ENCODE assay signal across 25 cellular contexts in genomic region chr2:181063696-181064095, GRCh38.
DNase-seq lines count a peak whose midpoint lies in the region; ATAC-seq and TF ChIP-seq lines count a peak whose summit lies in the region.
"Had no signal": no experiment of that assay in that cellular context is flagged by ENCODE, and none has a peak within 500 bp of the region (broad histone marks: within the 10 kb centered on the region; RNA-seq: fewer than 3 reads in every experiment).

No MANE protein-coding gene starts in this region.

- WGBS in mesenchymal stem cell, result 98% methylated on average over 1 of the region's 1 CpG

- H3K4me3 Mint-ChIP-seq in GM23338 (no peak overlapping the region), glutamatergic neuron (ENCODE audit: unreplicated experiment) (no peak overlapping the region)
- H3K4me3 Mint-ChIP-seq: B cell; CD8-positive, alpha-beta T cell; HFFc6; T-cell had no signal

- H3K18ac ChIP-seq in mesenchymal stem cell (ENCODE audit: low read depth in 1 of 2, low read length in 2 of 2), result no peak overlapping the region

- no peak overlapping the region for H3K4me2 ChIP-seq in GM23338
- no peak overlapping the region for H3K4me2 ChIP-seq in mesenchymal stem cell (ENCODE audit: low read length, poor library complexity, severe bottlenecking)
- H3K4me2 ChIP-seq: PC-9 had no signal

- peaks cover 35% of the 10 kb centered on the region for H3K79me2 ChIP-seq in GM23338 (replicated peaks; ENCODE audit: insufficient read depth)

- no peaks in the 10 kb centered on the region; the same call in 1 of the 2 replicates for H3K36me3 ChIP-seq in GM23338 (ENCODE audit: insufficient read depth)
- peaks cover 0 to 62% of the 10 kb centered on the region in 2 experiments for H3K36me3 ChIP-seq in mesenchymal stem cell (ENCODE audit: control insufficient read depth in 1 of 2, insufficient read depth in 2 of 2, low read depth in 1 of 2, low read length in 2 of 2)

- no peak overlapping the region for H4K91ac ChIP-seq in mesenchymal stem cell (ENCODE audit: low read length)

- H3K9me3 ChIP-seq in mesenchymal stem cell (ENCODE audit: control insufficient read depth, low read length), result no peaks in the 10 kb centered on the region
- H3K9me3 ChIP-seq: HAP-1, SJSA1 had no signal

- DNase-seq in GM23338 (ENCODE audit: low spot score), result no peak
- peak; percentile 26 for DNase-seq in RPMI7951 (ENCODE audit: low read depth)
- no peak for DNase-seq in glutamatergic neuron
- no peak for DNase-seq in NCI-H526 (lab: John Stamatoyannopoulos, UW)
- no peak for DNase-seq in mesenchymal stem cell
- DNase-seq: CD8-positive, alpha-beta T cell; DND-41; GM23248; HFFc6; MV-4-11; NCI-H1105; NCI-H1436 treated with DMSO at 0.1 percent for 48 hours; NCI-H187 treated with DMSO at 0.1 percent for 48 hours; NCI-H2171 treated with DMSO at 0.1 percent for 48 hours; NCI-H524 treated with DMSO at 0.1 percent for 48 hours; PC-9; Right ventricle myocardium superior; RPMI8226; T-cell had no signal

- TF ChIP-seq CTCF in GM23338 (conservative IDR thresholded peaks at IDR 0.05; ENCODE audit: low read depth in 2 of 2) (no peak), glutamatergic neuron (IDR thresholded peaks at IDR 0.05; ENCODE audit: partially characterized antibody, unreplicated experiment) (no peak)

- H2AFZ ChIP-seq in GM23338 (no peak overlapping the region), mesenchymal stem cell (ENCODE audit: low read depth, low read length) (no peak overlapping the region)
- H2AFZ ChIP-seq: GM23248, PC-9 had no signal

- peaks cover 4% of the 10 kb centered on the region; the same call in 1 of the 3 replicates for H3K36me3 Mint-ChIP-seq in GM23338 (ENCODE audit: low read depth)
- no peaks in the 10 kb centered on the region for H3K36me3 Mint-ChIP-seq in glutamatergic neuron (ENCODE audit: unreplicated experiment)

- no peak overlapping the region for H3K14ac ChIP-seq in mesenchymal stem cell (ENCODE audit: low read length in 2 of 2)

- peaks cover 6% of the 10 kb centered on the region for H3K79me1 ChIP-seq in mesenchymal stem cell (replicated peaks; ENCODE audit: low read length, poor library complexity, severe bottlenecking)

- H3F3A ChIP-seq in GM23338 (replicated peaks; ENCODE audit: low read depth), result no peaks in the 10 kb centered on the region

- H3K23ac ChIP-seq in mesenchymal stem cell (ENCODE audit: low read length in 2 of 2), result no peak overlapping the region

- H3K9me2 ChIP-seq in GM23338 (ENCODE audit: insufficient read depth), result no peaks in the 10 kb centered on the region

- peaks cover 7% of the 10 kb centered on the region; the same call in 1 of the 2 replicates for H3K4me1 ChIP-seq in GM23338 (ENCODE audit: insufficient read depth)
- H3K4me1 ChIP-seq in mesenchymal stem cell (ENCODE audit: control insufficient read depth, insufficient read depth, low read depth, low read length), result no peaks in the 10 kb centered on the region
- H3K4me1 ChIP-seq: HAP-1, SJSA1 had no signal

- no peaks in the 10 kb centered on the region for H3K27me3 Mint-ChIP-seq in GM23338 (ENCODE audit: insufficient read depth, low read depth, poor library complexity)
- H3K27me3 Mint-ChIP-seq in glutamatergic neuron (ENCODE audit: unreplicated experiment), result no peaks in the 10 kb centered on the region
- H3K27me3 Mint-ChIP-seq: B cell, T-cell had no signal

- H3K27ac ChIP-seq in GM23338 (ENCODE audit: low read depth) (no peak overlapping the region), mesenchymal stem cell (ENCODE audit: low read length, poor library complexity, severe bottlenecking) (no peak overlapping the region)
- H3K27ac ChIP-seq: C4-2B, GM23248, PC-9, SJSA1 had no signal

- H3K27me3 ChIP-seq in GM23338 (ENCODE audit: insufficient read depth) (no peaks in the 10 kb centered on the region), mesenchymal stem cell (ENCODE audit: control insufficient read depth in 1 of 2, insufficient read depth in 1 of 2, low read length in 2 of 2) (no peaks in the 10 kb centered on the region)
- H3K27me3 ChIP-seq: SJSA1 had no signal

- H3K4me1 Mint-ChIP-seq in GM23338 (peaks cover 19% of the 10 kb centered on the region; the same call in 2 of the 3 replicates), glutamatergic neuron (ENCODE audit: low read depth, unreplicated experiment) (peaks cover 10% of the 10 kb centered on the region)
- H3K4me1 Mint-ChIP-seq: B cell had no signal

- ATAC-seq in GM23338 (no peak), GM21723 (IDR thresholded peaks at IDR 0.05; ENCODE audit: unreplicated experiment) (no peak), HG02571 (IDR thresholded peaks at IDR 0.05; ENCODE audit: unreplicated experiment) (no peak)
- ATAC-seq: CD8-positive, alpha-beta T cell; T-cell had no signal

- H2AK5ac ChIP-seq in mesenchymal stem cell (ENCODE audit: low read length, severe bottlenecking), result no peak overlapping the region

- H4K8ac ChIP-seq in mesenchymal stem cell (ENCODE audit: low read length), result no peak overlapping the region

- H2BK12ac ChIP-seq in mesenchymal stem cell (ENCODE audit: low read length in 2 of 2), result no peak overlapping the region

- no peak overlapping the region for H2BK15ac ChIP-seq in mesenchymal stem cell (ENCODE audit: low read depth, poor library complexity, severe bottlenecking)

- H3K9ac ChIP-seq in mesenchymal stem cell (ENCODE audit: low read length), result no peak overlapping the region
- H3K9ac ChIP-seq: GM23248 had no signal

- H3K4me3 ChIP-seq in GM23338, result no peak overlapping the region
- H3K4me3 ChIP-seq in mesenchymal stem cell (ENCODE audit: insufficient read depth in 1 of 2, low read depth in 1 of 2, low read length in 2 of 2), result no peak overlapping the region
- H3K4me3 ChIP-seq: GM23248, HAP-1, PC-9, SJSA1 had no signal

- no peak overlapping the region for H3K4ac ChIP-seq in mesenchymal stem cell (ENCODE audit: low read depth in 1 of 2, low read length in 2 of 2)

- H3K9me3 Mint-ChIP-seq in GM23338, result no peaks in the 10 kb centered on the region
- no peaks in the 10 kb centered on the region for H3K9me3 Mint-ChIP-seq in glutamatergic neuron (ENCODE audit: unreplicated experiment)
- H3K9me3 Mint-ChIP-seq: CD8-positive, alpha-beta T cell; HFFc6; T-cell had no signal

- peak overlapping the region; percentile 27; the same call in 1 of the 2 replicates for H3K27ac Mint-ChIP-seq in GM23338
- H3K27ac Mint-ChIP-seq in glutamatergic neuron (ENCODE audit: unreplicated experiment), result peak overlapping the region; percentile 59
- H3K27ac Mint-ChIP-seq: B cell; CD8-positive, alpha-beta T cell; HFFc6; T-cell had no signal

- no peaks in the 10 kb centered on the region for H4K20me1 ChIP-seq in GM23338 (replicated peaks; ENCODE audit: insufficient read depth)

- no peak overlapping the region for H2BK5ac ChIP-seq in mesenchymal stem cell (ENCODE audit: low read depth, low read length, poor library complexity, severe bottlenecking)

- H2BK120ac ChIP-seq in mesenchymal stem cell (ENCODE audit: low read depth, low read length), result no peak overlapping the region

TF ChIP-seq in GM23338, 12 proteins besides CTCF, POLR2A, EP300 and RAD21:
- no peak for TF ChIP-seq ZNF114 (CRISPR knock-in tag; IDR thresholded peaks at IDR 0.05)
